ENCODE assay signal across 7 cellular contexts in the genomic region with DNA sequence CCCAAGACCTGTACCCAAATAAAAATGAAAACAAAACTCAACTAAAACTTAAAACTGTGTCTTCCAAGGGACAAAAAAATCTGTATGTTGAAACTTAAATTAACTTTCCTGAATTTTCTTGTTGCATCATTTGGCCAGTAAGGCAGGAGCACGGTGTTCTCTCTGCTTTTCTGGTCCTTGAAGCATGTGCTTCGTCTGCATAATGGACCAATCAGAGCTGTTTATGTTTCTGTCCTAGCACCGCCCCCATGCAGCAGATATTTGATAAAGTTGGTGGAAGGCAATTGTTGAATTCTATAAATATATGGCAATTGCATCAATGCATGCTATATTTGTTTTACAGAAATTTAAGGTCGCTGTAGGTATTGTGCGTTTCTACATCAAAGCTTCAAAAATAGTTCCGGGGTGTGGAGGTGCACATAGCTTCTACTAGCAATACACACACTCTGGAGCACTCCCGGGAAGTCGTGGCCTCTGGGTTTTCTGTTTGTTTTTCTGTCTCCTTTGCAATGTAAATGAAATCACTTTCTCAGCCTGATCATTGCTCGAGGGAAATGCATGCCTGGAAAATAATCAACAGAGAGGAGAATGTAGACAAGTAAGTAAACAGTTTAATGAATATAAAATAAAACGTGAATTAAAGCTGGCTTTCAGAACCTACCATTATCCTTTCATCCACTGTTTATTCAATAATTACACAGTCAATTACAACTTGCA.
DNase-seq lines count a peak whose midpoint lies in the region; ATAC-seq and TF ChIP-seq lines count a peak whose summit lies in the region.
"Not testable (repeated sequence)": the region's sequence is repeated elsewhere in the genome, so short reads cannot be mapped to it uniquely, and the experiment has no call there.

No MANE protein-coding gene starts in this region.

- CTCF ChIA-PET in WTC11 (lab: Charles Lee), result interaction anchor here (0.5 to 2.3 kb wide), 3 partner anchors 17 to 203 kb away, joined by 4 to 8 read pairs (median 4); no protein-coding TSS in a partner anchor

- H3K4me3 Mint-ChIP-seq in WTC11, result peak overlapping the region; percentile 11; the same call in 1 of the 2 replicates
- peak overlapping the region; percentile 11 for H3K4me3 Mint-ChIP-seq in progenitor cell of endocrine pancreas (ENCODE audit: low read depth)

- DNase-seq in DMS153 treated with DMSO at 0.1 percent for 48 hours (lab: John Stamatoyannopoulos, UW; ENCODE audit: unreplicated experiment) (peak; percentile 41), LoVo (ENCODE audit: low spot score) (peak; percentile 31), NCI-H526 (lab: John Stamatoyannopoulos, UW) (peak; percentile 76 to 84), choroid plexus epithelial cell (ENCODE audit: low read depth) (peak; percentile 76), left kidney (ENCODE audit: low read depth, low spot score) (peak; percentile 53)
- not testable (repeated sequence) for DNase-seq in WTC11 (ENCODE audit: low spot score); progenitor cell of endocrine pancreas (ENCODE audit: low spot score, unreplicated experiment)

- H3K4me3 ChIP-seq in choroid plexus epithelial cell (ENCODE audit: low read depth, low read length), result not testable (repeated sequence)

- not testable (repeated sequence) for H3K36me3 Mint-ChIP-seq in WTC11; progenitor cell of endocrine pancreas (ENCODE audit: insufficient read depth)

- peak; percentile 43 for ATAC-seq in WTC11

- not testable (repeated sequence) for H3K9me3 Mint-ChIP-seq in WTC11; progenitor cell of endocrine pancreas (ENCODE audit: low read depth)

- H3K27ac Mint-ChIP-seq in WTC11 (peak overlapping the region; percentile 99), progenitor cell of endocrine pancreas (peak overlapping the region; percentile 99)

- not testable (repeated sequence) for H3K27me3 Mint-ChIP-seq in WTC11 (ENCODE audit: low read depth); progenitor cell of endocrine pancreas

- H3K4me1 Mint-ChIP-seq in WTC11 (peaks cover 63% of the 10 kb centered on the region), progenitor cell of endocrine pancreas (ENCODE audit: low read depth) (peaks cover 60% of the 10 kb centered on the region)

- POLR2A ChIA-PET in WTC11 (lab: Charles Lee), result interaction anchor here (1.0 kb wide), 1 partner anchor 126 kb away, joined by 3 read pairs; no protein-coding TSS in a partner anchor

- TF ChIP-seq CTCF in WTC11 (IDR thresholded peaks at IDR 0.05); choroid plexus epithelial cell (conservative IDR thresholded peaks at IDR 0.05; ENCODE audit: low read depth, low read length); progenitor cell of endocrine pancreas (IDR thresholded peaks at IDR 0.05; ENCODE audit: unreplicated experiment): not testable (repeated sequence)

TF ChIP-seq in WTC11, 78 proteins besides CTCF, POLR2A, EP300 and RAD21:
- TF ChIP-seq GABPB1 (CRISPR knock-in tag; IDR thresholded peaks at IDR 0.05), result peak; percentile 79
